ENCODE assay signal across 8 cellular contexts in genomic region chr14:59254146-59254910, GRCh38.
DNase-seq lines count a peak whose midpoint lies in the region; ATAC-seq and TF ChIP-seq lines count a peak whose summit lies in the region.

No MANE protein-coding gene starts in this region.

- TF ChIP-seq CTCF in breast epithelium (IDR thresholded peaks at IDR 0.05) (no peak), lower lobe of right lung (IDR thresholded peaks at IDR 0.05) (no peak)

- no peaks in the 10 kb centered on the region for H3K9me3 ChIP-seq in breast epithelium
- no peaks in the 10 kb centered on the region for H3K9me3 ChIP-seq in lower lobe of right lung

- no peaks in the 10 kb centered on the region for H3K9me3 Mint-ChIP-seq in activated T-cell treated with anti-CD3 and anti-CD28 coated beads, Interleukin-2, amount 50 U/mL, for 24 hours

- peak overlapping the region; percentile 91 to 93 for H3K27ac ChIP-seq in breast epithelium
- H3K27ac ChIP-seq in lower lobe of right lung, result peak overlapping the region; percentile 86

- intact Hi-C loops in Right ventricle myocardium inferior (cut with DNase I), result loop anchor here (5.0 to 10.0 kb wide), 2 partner anchors 37 to 170 kb away; no protein-coding TSS in a partner anchor
- intact Hi-C loops in cardiac septum (cut with DNase I), result no loop called here
- intact Hi-C loops in breast epithelium (cut with DNase I; ENCODE audit: low total_unique reads), result no loop called here
- intact Hi-C loops in lower lobe of right lung (cut with DNase I), result no loop called here

- no peaks in the 10 kb centered on the region for H3K27me3 Mint-ChIP-seq in activated T-cell treated with anti-CD3 and anti-CD28 coated beads, Interleukin-2, amount 50 U/mL, for 24 hours

- TF ChIP-seq POLR2A in breast epithelium (IDR thresholded peaks at IDR 0.05), result no peak

- H3K27me3 ChIP-seq in breast epithelium (no peaks in the 10 kb centered on the region), lower lobe of right lung (ENCODE audit: low read depth) (no peaks in the 10 kb centered on the region)

- H3K4me1 ChIP-seq in breast epithelium, result peaks cover 6 to 10% of the 10 kb centered on the region in 2 donors
- H3K4me1 ChIP-seq in lower lobe of right lung, result peaks cover 51% of the 10 kb centered on the region

- peak; percentile 93 for ATAC-seq in Right ventricle myocardium inferior
- ATAC-seq in lower lobe of right lung, result peak; percentile 91 to 93
- ATAC-seq in HG03095 (IDR thresholded peaks at IDR 0.05; ENCODE audit: unreplicated experiment), result no peak
- ATAC-seq in HG03442 (IDR thresholded peaks at IDR 0.05; ENCODE audit: unreplicated experiment), result no peak

- H3K36me3 ChIP-seq in breast epithelium (no peaks in the 10 kb centered on the region), lower lobe of right lung (no peaks in the 10 kb centered on the region)

- H3K27ac Mint-ChIP-seq in activated T-cell treated with anti-CD3 and anti-CD28 coated beads, Interleukin-2, amount 50 U/mL, for 24 hours, result no peak overlapping the region

- DNase-seq in Right ventricle myocardium inferior (ENCODE audit: missing footprints) (peak; percentile 81), cardiac septum (ENCODE audit: low spot score) (no peak), breast epithelium (ENCODE audit: low spot score in 2 of 2) (peak; percentile 71 to 85), lower lobe of right lung (peak; percentile 65), ecto neural progenitor cell (ENCODE audit: low spot score) (no peak)
- no peak for DNase-seq in activated T-cell treated with anti-CD3 and anti-CD28 coated beads, Interleukin-2, amount 50 U/mL, for 24 hours

- no peaks in the 10 kb centered on the region for H3K36me3 Mint-ChIP-seq in activated T-cell treated with anti-CD3 and anti-CD28 coated beads, Interleukin-2, amount 50 U/mL, for 24 hours (ENCODE audit: low read depth)

- H3K4me3 Mint-ChIP-seq in activated T-cell treated with anti-CD3 and anti-CD28 coated beads, Interleukin-2, amount 50 U/mL, for 24 hours, result no peak overlapping the region

- H3K4me1 Mint-ChIP-seq in activated T-cell treated with anti-CD3 and anti-CD28 coated beads, Interleukin-2, amount 50 U/mL, for 24 hours (ENCODE audit: low read depth), result peaks cover 1% of the 10 kb centered on the region

- H3K4me3 ChIP-seq in breast epithelium (no peak overlapping the region), lower lobe of right lung (no peak overlapping the region)

Comparison
In these comparisons a context has a peak if more than half of its experiments do, and no peak if none do; other contexts are left out.
1. DNase-seq: peak in Right ventricle myocardium inferior (single experiment), breast epithelium (2 of 2) and lower lobe of right lung (single experiment); none in cardiac septum (single experiment), ecto neural progenitor cell (single experiment) and activated T-cell treated with anti-CD3 and anti-CD28 coated beads, Interleukin-2, amount 50 U/mL, for 24 hours (single experiment).
2. ATAC-seq: peak in Right ventricle myocardium inferior (single experiment) and lower lobe of right lung (2 of 2); none in HG03095 (single experiment) and HG03442 (single experiment).